8 cellular contexts compared by ENCODE assay signal in genomic region chrX:48509245-48509590, GRCh38. TPM values are rescaled to one million over a fixed set of nuclear protein-coding genes. Genes with fewer than 3 reads are reported as not detected.
DNase-seq lines count a peak whose midpoint lies in the region; ATAC-seq, FAIRE-seq and TF ChIP-seq lines count a peak whose summit lies in the region.

No MANE protein-coding gene starts in this region.

- intact Hi-C loops in CD8-positive, alpha-beta T cell (cut with DNase I, micrococcal nuclease) = loop anchor here in 1 of 2 experiments (1.0 kb wide), 1 partner anchor 12 kb away; the partner anchor contains the start of gene EBP

- peaks cover 26% of the 10 kb centered on the region for H3K36me3 Mint-ChIP-seq in CD8-positive, alpha-beta T cell
- peaks cover 2% of the 10 kb centered on the region for H3K36me3 Mint-ChIP-seq in astrocyte (ENCODE audit: low read depth, unreplicated experiment)

- H3K27ac ChIP-seq in CD8-positive, alpha-beta T cell (ENCODE audit: low read depth, low read length) = peak overlapping the region; percentile 78
- H3K27ac ChIP-seq in astrocyte (ENCODE audit: low read depth, low read length) = peak overlapping the region; percentile 58
- peak overlapping the region in 1 of 2 donors; percentile 57 for H3K27ac ChIP-seq in thoracic aorta

- POLR2A ChIA-PET in CD8-positive, alpha-beta T cell (lab: Charles Lee) = no interaction called here

- H3K4me3 ChIP-seq in CD8-positive, alpha-beta T cell (ENCODE audit: low read depth, low read length) = peak overlapping the region; percentile 76
- H3K4me3 ChIP-seq in astrocyte (ENCODE audit: insufficient read depth, low read depth, low read length) (peak overlapping the region; percentile 69), thoracic aorta (peak overlapping the region; percentile 85)

- no peaks in the 10 kb centered on the region for H3K27me3 Mint-ChIP-seq in CD8-positive, alpha-beta T cell (ENCODE audit: low read depth)
- no peaks in the 10 kb centered on the region for H3K27me3 Mint-ChIP-seq in astrocyte (ENCODE audit: low read depth, unreplicated experiment)

- no peaks in the 10 kb centered on the region for H3K9me3 ChIP-seq in CD8-positive, alpha-beta T cell (ENCODE audit: low read length)
- no peaks in the 10 kb centered on the region for H3K9me3 ChIP-seq in astrocyte (ENCODE audit: insufficient read depth, low read depth, low read length)
- no peaks in the 10 kb centered on the region for H3K9me3 ChIP-seq in thoracic aorta

- peak overlapping the region; percentile 47 for H2AFZ ChIP-seq in astrocyte (ENCODE audit: low read depth, low read length)

- H3K4me3 Mint-ChIP-seq in CD8-positive, alpha-beta T cell = peak overlapping the region; percentile 90
- H3K4me3 Mint-ChIP-seq in astrocyte (ENCODE audit: unreplicated experiment) = peak overlapping the region; percentile 92

- no peaks in the 10 kb centered on the region for H3K9me3 Mint-ChIP-seq in CD8-positive, alpha-beta T cell
- H3K9me3 Mint-ChIP-seq in astrocyte (ENCODE audit: unreplicated experiment) = no peaks in the 10 kb centered on the region

- H3K4me1 Mint-ChIP-seq in CD8-positive, alpha-beta T cell (ENCODE audit: low read depth) = peaks cover 25% of the 10 kb centered on the region
- H3K4me1 Mint-ChIP-seq in astrocyte (ENCODE audit: low read depth, unreplicated experiment) = peaks cover 4% of the 10 kb centered on the region

- ATAC-seq in CD8-positive, alpha-beta T cell = peak; percentile 54
- ATAC-seq in HG02852 (IDR thresholded peaks at IDR 0.05; ENCODE audit: unreplicated experiment) (peak; percentile 13), thoracic aorta (ENCODE audit: insufficient number of reproducible peaks, low FRiP score, low read depth) (no peak), GM18909 (IDR thresholded peaks at IDR 0.05; ENCODE audit: poor library complexity, unreplicated experiment) (no peak), GM21526 (IDR thresholded peaks at IDR 0.05; ENCODE audit: low FRiP score, unreplicated experiment) (no peak)

- H3K4me1 ChIP-seq in CD8-positive, alpha-beta T cell (ENCODE audit: insufficient read depth, low read length) = peaks cover 6% of the 10 kb centered on the region
- H3K4me1 ChIP-seq in astrocyte (ENCODE audit: insufficient read depth, low read length) = peaks cover 10% of the 10 kb centered on the region
- peaks cover 0 to 8% of the 10 kb centered on the region in 2 donors for H3K4me1 ChIP-seq in thoracic aorta (ENCODE audit: control insufficient read depth in 1 of 2, low read depth in 2 of 2)

- no peaks in the 10 kb centered on the region for H3K36me3 ChIP-seq in CD8-positive, alpha-beta T cell (ENCODE audit: insufficient read depth, low read length)
- H3K36me3 ChIP-seq in astrocyte (ENCODE audit: insufficient read depth, low read length) (no peaks in the 10 kb centered on the region), thoracic aorta (no peaks in the 10 kb centered on the region)

- H3K27me3 ChIP-seq in CD8-positive, alpha-beta T cell (ENCODE audit: insufficient read depth, low read length) = no peaks in the 10 kb centered on the region
- H3K27me3 ChIP-seq in astrocyte (ENCODE audit: insufficient read depth, low read length) (no peaks in the 10 kb centered on the region), thoracic aorta (replicated peaks; ENCODE audit: insufficient read depth) (no peaks in the 10 kb centered on the region)

- H4K20me1 ChIP-seq in astrocyte (ENCODE audit: insufficient read depth, low read length) = no peaks in the 10 kb centered on the region

- peaks cover 14% of the 10 kb centered on the region for H3K79me2 ChIP-seq in astrocyte (ENCODE audit: insufficient read depth, low read length)

- peak overlapping the region; percentile 88 for H3K9ac ChIP-seq in astrocyte (ENCODE audit: low read length)

- no peak for TF ChIP-seq CTCF in CD8-positive, alpha-beta T cell (IDR thresholded peaks at IDR 0.05)
- TF ChIP-seq CTCF in astrocyte (IDR thresholded peaks at IDR 0.05; ENCODE audit: insufficient read depth, low read depth, low read length) (no peak), thoracic aorta (IDR thresholded peaks at IDR 0.05) (no peak)

- peak in 1 of 7 experiments; percentile 28 for DNase-seq in CD8-positive, alpha-beta T cell
- DNase-seq in astrocyte (ENCODE audit: low read depth) = no peak
- DNase-seq in left kidney (ENCODE audit: low read depth, low spot score) = peak; percentile 44
- no peak for DNase-seq in thoracic aorta (ENCODE audit: low spot score)
- DNase-seq in DMS 273 (lab: John Stamatoyannopoulos, UW; ENCODE audit: unreplicated experiment) = no peak

- FAIRE-seq in astrocyte (lab: Jason Lieb, UNC) = no peak

- peak overlapping the region; percentile 94 for H3K27ac Mint-ChIP-seq in CD8-positive, alpha-beta T cell
- H3K27ac Mint-ChIP-seq in astrocyte (ENCODE audit: unreplicated experiment) = no peak overlapping the region

- peak overlapping the region; percentile 92 for H3K4me2 ChIP-seq in astrocyte (ENCODE audit: low read length)

- CTCF ChIA-PET in CD8-positive, alpha-beta T cell (lab: Charles Lee) = no interaction called here

RNA-seq across cellular contexts. Expression of gene PORCN, which starts 0.4 kb away (rescaled TPM):
- 10 to 100 TPM; 18.3 to 19.8 TPM for total RNA-seq in CD8-positive, alpha-beta T cell
- total RNA-seq in astrocyte (30.3 and 30.5 TPM in 2 replicates), thoracic aorta (10 to 100 TPM; 15.0 to 19.1 TPM)

RNA-seq across cellular contexts. Expression of gene EBP, which starts 12.4 kb away (rescaled TPM):
- 10 to 100 TPM; 55.2 to 56.9 TPM for total RNA-seq in CD8-positive, alpha-beta T cell
- 50.0 and 66.0 TPM in 2 replicates for total RNA-seq in astrocyte
- total RNA-seq in thoracic aorta = 10 to 100 TPM in 1 of 2 donors, 1 to 10 TPM in 1; 3.5 to 18.8 TPM

RNA-seq across cellular contexts. Expression of gene TBC1D25, which starts 30.3 kb away (rescaled TPM):
- 10 to 100 TPM; 30.1 to 33.4 TPM for total RNA-seq in CD8-positive, alpha-beta T cell
- total RNA-seq in astrocyte (13.1 and 13.6 TPM in 2 replicates), thoracic aorta (10 to 100 TPM; 11.4 to 13.6 TPM)

RNA-seq across cellular contexts. Expression of gene FTSJ1, which starts 33.2 kb away (rescaled TPM):
- total RNA-seq in CD8-positive, alpha-beta T cell = 10 to 100 TPM; 61.4 to 67.4 TPM
- total RNA-seq in astrocyte (64.4 and 73.5 TPM in 2 replicates), thoracic aorta (10 to 100 TPM; 44.7 to 61.0 TPM)

RNA-seq across cellular contexts. Expression of gene SLC38A5, which starts 39.2 kb away (rescaled TPM):
- 1 to 10 TPM; 8.1 to 8.4 TPM for total RNA-seq in CD8-positive, alpha-beta T cell
- total RNA-seq in astrocyte = 36.0 and 51.6 TPM in 2 replicates
- 1 to 10 TPM; 3.4 to 4.9 TPM for total RNA-seq in thoracic aorta

Comparison
In these comparisons a context has a peak if more than half of its experiments do, and no peak if none do; other contexts are left out.
1. ATAC-seq: peak in CD8-positive, alpha-beta T cell (single experiment) and HG02852 (single experiment); none in thoracic aorta (single experiment), GM18909 (single experiment) and GM21526 (single experiment).
2. Peak in every context shown above with its lines, with median percentiles within 50 percentile points of each other: H3K4me3 ChIP-seq.